In genomic region chr7:29194594-29195417, GRCh38 we compare ENCODE assay signal across 1 cellular context.
A peak's percentile ranks its signal among the peaks of the same experiment; 100 is the strongest.
TF ChIP-seq lines count a peak whose summit lies in the region.

TSS of gene CHN2 (plus strand) at chr7:29194775.

TF ChIP-seq in HepG2, 621 proteins besides CTCF, POLR2A, EP300 and RAD21 (continued from another document and continues in another):
- TF ChIP-seq WIZ (CRISPR knock-in tag; IDR thresholded peaks at IDR 0.05) (0 out of 2 replicates have a peak, but pooled peaks have one; percentile 41), ZNF790 (CRISPR knock-in tag; IDR thresholded peaks at IDR 0.05; ENCODE audit: borderline replicate concordance) (no peak), GABPB1 (CRISPR knock-in tag; IDR thresholded peaks at IDR 0.05) (peak; percentile 83), ZFP91 (CRISPR knock-in tag; IDR thresholded peaks at IDR 0.05; ENCODE audit: borderline replicate concordance) (peak; percentile 45; the same call in 1 of the 2 replicates), EEA1 (CRISPR knock-in tag; IDR thresholded peaks at IDR 0.05; ENCODE audit: borderline replicate concordance) (peak; percentile 42; the same call in 1 of the 2 replicates), ZNF770 (CRISPR knock-in tag; IDR thresholded peaks at IDR 0.05) (peak; percentile 75), TFDP2 (CRISPR knock-in tag; IDR thresholded peaks at IDR 0.05) (peak; percentile 75), PAX8 (CRISPR knock-in tag; IDR thresholded peaks at IDR 0.05; ENCODE audit: borderline replicate concordance) (peak; percentile 47; the same call in 1 of the 2 replicates), PTBP1 (IDR thresholded peaks at IDR 0.05; ENCODE audit: low read depth, low read length, poor library complexity, severe bottlenecking) (peak; percentile 49), TEF (CRISPR knock-in tag; IDR thresholded peaks at IDR 0.05) (peak; percentile 61; the same call in 1 of the 2 replicates), ZNF703 (CRISPR knock-in tag; IDR thresholded peaks at IDR 0.05; ENCODE audit: borderline replicate concordance) (peak; percentile 58; the same call in 1 of the 2 replicates), JARID2 (CRISPR knock-in tag; IDR thresholded peaks at IDR 0.05; ENCODE audit: insufficient replicate concordance) (no peak), ZNF883 (CRISPR knock-in tag; IDR thresholded peaks at IDR 0.05; ENCODE audit: not compliant biosample characterization) (peak; percentile 81), ZNF674 (CRISPR knock-in tag; IDR thresholded peaks at IDR 0.05; ENCODE audit: low read depth) (no peak), HNRNPL (IDR thresholded peaks at IDR 0.05; ENCODE audit: low read depth, low read length) (peak; percentile 72), RFX3 (CRISPR knock-in tag; IDR thresholded peaks at IDR 0.05) (no peak), SNAPC2 (CRISPR knock-in tag; IDR thresholded peaks at IDR 0.05) (no peak; the same call in 1 of the 2 replicates), ZNF333 (CRISPR knock-in tag; IDR thresholded peaks at IDR 0.05; ENCODE audit: borderline replicate concordance) (peak; percentile 57; the same call in 1 of the 2 replicates), HOXA9 (CRISPR knock-in tag; IDR thresholded peaks at IDR 0.05; ENCODE audit: borderline replicate concordance) (0 out of 2 replicates have a peak, but pooled peaks have one; percentile 85), KDM5B (CRISPR knock-in tag; IDR thresholded peaks at IDR 0.05; ENCODE audit: borderline replicate concordance) (peak; percentile 76), FOXA3 (CRISPR knock-in tag; IDR thresholded peaks at IDR 0.05) (no peak), PRMT3 (CRISPR knock-in tag; IDR thresholded peaks at IDR 0.05; ENCODE audit: borderline replicate concordance, low read depth) (peak; percentile 85), MAFG (CRISPR knock-in tag; IDR thresholded peaks at IDR 0.05) (no peak), KDM2A (CRISPR knock-in tag; IDR thresholded peaks at IDR 0.05; ENCODE audit: borderline replicate concordance, low read depth) (peak; percentile 61; the same call in 1 of the 2 replicates), ZNF225 (CRISPR knock-in tag; IDR thresholded peaks at IDR 0.05) (0 out of 2 replicates have a peak, but pooled peaks have one; percentile 21), ZNF766 (CRISPR knock-in tag; IDR thresholded peaks at IDR 0.05; ENCODE audit: borderline replicate concordance) (0 out of 2 replicates have a peak, but pooled peaks have one; percentile 43), ZNF761 (CRISPR knock-in tag; conservative IDR thresholded peaks at IDR 0.05) (0 out of 2 replicates have a peak, but pooled peaks have one; percentile 32), MATR3 (CRISPR knock-in tag; IDR thresholded peaks at IDR 0.05) (no peak), SRF (IDR thresholded peaks at IDR 0.05; ENCODE audit: low read depth, low read length) (no peak), ZNF776 (CRISPR knock-in tag; IDR thresholded peaks at IDR 0.05) (peak; percentile 69; the same call in 1 of the 2 replicates), ZNF451 (CRISPR knock-in tag; IDR thresholded peaks at IDR 0.05) (peak; percentile 50; the same call in 1 of the 2 replicates), PHF5A (CRISPR knock-in tag; IDR thresholded peaks at IDR 0.05; ENCODE audit: low read depth, unreplicated experiment) (no peak), MAX (IDR thresholded peaks at IDR 0.05) (peak; percentile 75), GTF3A (CRISPR knock-in tag; conservative IDR thresholded peaks at IDR 0.05) (no peak), SNAI1 (CRISPR knock-in tag; IDR thresholded peaks at IDR 0.05; ENCODE audit: borderline replicate concordance) (0 out of 2 replicates have a peak, but pooled peaks have one; percentile 36), ZNF747 (CRISPR knock-in tag; IDR thresholded peaks at IDR 0.05; ENCODE audit: borderline replicate concordance) (no peak; the same call in 1 of the 2 replicates), KDM4B (CRISPR knock-in tag; IDR thresholded peaks at IDR 0.05) (peak; percentile 16; the same call in 1 of the 2 replicates), DRAP1 (CRISPR knock-in tag; IDR thresholded peaks at IDR 0.05) (peak; percentile 96)
- TF ChIP-seq, protein P1, sequence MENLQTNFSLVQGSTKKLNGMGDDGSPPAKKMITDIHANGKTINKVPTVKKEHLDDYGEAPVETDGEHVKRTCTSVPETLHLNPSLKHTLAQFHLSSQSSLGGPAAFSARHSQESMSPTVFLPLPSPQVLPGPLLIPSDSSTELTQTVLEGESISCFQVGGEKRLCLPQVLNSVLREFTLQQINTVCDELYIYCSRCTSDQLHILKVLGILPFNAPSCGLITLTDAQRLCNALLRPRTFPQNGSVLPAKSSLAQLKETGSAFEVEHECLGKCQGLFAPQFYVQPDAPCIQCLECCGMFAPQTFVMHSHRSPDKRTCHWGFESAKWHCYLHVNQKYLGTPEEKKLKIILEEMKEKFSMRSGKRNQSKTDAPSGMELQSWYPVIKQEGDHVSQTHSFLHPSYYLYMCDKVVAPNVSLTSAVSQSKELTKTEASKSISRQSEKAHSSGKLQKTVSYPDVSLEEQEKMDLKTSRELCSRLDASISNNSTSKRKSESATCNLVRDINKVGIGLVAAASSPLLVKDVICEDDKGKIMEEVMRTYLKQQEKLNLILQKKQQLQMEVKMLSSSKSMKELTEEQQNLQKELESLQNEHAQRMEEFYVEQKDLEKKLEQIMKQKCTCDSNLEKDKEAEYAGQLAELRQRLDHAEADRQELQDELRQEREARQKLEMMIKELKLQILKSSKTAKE (CRISPR knock-in tag; IDR thresholded peaks at IDR 0.05; ENCODE audit: borderline replicate concordance): 0 out of 2 replicates have a peak, but pooled peaks have one; percentile 5
- TF ChIP-seq, protein P2, sequence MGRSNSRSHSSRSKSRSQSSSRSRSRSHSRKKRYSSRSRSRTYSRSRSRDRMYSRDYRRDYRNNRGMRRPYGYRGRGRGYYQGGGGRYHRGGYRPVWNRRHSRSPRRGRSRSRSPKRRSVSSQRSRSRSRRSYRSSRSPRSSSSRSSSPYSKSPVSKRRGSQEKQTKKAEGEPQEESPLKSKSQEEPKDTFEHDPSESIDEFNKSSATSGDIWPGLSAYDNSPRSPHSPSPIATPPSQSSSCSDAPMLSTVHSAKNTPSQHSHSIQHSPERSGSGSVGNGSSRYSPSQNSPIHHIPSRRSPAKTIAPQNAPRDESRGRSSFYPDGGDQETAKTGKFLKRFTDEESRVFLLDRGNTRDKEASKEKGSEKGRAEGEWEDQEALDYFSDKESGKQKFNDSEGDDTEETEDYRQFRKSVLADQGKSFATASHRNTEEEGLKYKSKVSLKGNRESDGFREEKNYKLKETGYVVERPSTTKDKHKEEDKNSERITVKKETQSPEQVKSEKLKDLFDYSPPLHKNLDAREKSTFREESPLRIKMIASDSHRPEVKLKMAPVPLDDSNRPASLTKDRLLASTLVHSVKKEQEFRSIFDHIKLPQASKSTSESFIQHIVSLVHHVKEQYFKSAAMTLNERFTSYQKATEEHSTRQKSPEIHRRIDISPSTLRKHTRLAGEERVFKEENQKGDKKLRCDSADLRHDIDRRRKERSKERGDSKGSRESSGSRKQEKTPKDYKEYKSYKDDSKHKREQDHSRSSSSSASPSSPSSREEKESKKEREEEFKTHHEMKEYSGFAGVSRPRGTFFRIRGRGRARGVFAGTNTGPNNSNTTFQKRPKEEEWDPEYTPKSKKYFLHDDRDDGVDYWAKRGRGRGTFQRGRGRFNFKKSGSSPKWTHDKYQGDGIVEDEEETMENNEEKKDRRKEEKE (IDR thresholded peaks at IDR 0.05): no peak
- TF ChIP-seq, protein P3, sequence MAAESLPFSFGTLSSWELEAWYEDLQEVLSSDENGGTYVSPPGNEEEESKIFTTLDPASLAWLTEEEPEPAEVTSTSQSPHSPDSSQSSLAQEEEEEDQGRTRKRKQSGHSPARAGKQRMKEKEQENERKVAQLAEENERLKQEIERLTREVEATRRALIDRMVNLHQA (CRISPR knock-in tag; IDR thresholded peaks at IDR 0.05): no peak
- TF ChIP-seq, protein P4, sequence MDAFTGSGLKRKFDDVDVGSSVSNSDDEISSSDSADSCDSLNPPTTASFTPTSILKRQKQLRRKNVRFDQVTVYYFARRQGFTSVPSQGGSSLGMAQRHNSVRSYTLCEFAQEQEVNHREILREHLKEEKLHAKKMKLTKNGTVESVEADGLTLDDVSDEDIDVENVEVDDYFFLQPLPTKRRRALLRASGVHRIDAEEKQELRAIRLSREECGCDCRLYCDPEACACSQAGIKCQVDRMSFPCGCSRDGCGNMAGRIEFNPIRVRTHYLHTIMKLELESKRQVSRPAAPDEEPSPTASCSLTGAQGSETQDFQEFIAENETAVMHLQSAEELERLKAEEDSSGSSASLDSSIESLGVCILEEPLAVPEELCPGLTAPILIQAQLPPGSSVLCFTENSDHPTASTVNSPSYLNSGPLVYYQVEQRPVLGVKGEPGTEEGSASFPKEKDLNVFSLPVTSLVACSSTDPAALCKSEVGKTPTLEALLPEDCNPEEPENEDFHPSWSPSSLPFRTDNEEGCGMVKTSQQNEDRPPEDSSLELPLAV (CRISPR knock-in tag; conservative IDR thresholded peaks at IDR 0.05; ENCODE audit: low read depth): 0 out of 2 replicates have a peak, but pooled peaks have one; percentile 35
- TF ChIP-seq, protein P5, sequence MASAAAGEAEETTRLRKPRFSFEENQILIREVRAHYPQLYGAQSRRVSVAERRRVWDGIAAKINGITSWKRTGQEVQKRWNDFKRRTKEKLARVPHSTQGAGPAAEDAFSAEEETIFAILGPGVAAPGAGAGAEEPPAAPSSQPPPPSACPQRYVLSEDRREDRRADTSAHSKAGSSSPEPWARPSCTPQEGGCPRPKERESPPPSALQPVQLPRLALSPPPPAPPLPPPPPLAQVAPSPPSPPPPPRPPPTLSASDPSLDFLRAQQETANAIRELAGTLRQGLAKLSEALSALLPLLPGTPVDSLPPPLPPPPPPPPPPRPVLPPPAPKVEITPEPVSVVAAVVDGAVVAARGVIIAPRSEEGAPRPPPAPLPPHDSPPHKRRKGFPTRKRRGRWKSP (CRISPR knock-in tag; IDR thresholded peaks at IDR 0.05): peak; percentile 59; the same call in 1 of the 2 replicates
- TF ChIP-seq, protein P6, sequence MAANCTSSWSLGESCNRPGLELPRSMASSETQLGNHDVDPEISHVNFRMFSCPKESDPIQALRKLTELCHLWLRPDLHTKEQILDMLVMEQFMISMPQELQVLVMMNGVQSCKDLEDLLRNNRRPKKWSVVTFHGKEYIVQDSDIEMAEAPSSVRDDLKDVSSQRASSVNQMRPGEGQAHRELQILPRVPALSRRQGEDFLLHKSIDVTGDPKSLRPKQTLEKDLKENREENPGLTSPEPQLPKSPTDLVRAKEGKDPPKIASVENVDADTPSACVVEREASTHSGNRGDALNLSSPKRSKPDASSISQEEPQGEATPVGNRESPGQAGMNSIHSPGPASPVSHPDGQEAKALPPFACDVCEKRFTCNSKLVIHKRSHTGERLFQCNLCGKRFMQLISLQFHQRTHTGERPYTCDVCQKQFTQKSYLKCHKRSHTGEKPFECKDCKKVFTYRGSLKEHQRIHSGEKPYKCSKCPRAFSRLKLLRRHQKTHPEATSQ (CRISPR knock-in tag; IDR thresholded peaks at IDR 0.05; ENCODE audit: borderline replicate concordance): no peak
